8 cellular contexts compared by ENCODE assay signal in the genomic region with DNA sequence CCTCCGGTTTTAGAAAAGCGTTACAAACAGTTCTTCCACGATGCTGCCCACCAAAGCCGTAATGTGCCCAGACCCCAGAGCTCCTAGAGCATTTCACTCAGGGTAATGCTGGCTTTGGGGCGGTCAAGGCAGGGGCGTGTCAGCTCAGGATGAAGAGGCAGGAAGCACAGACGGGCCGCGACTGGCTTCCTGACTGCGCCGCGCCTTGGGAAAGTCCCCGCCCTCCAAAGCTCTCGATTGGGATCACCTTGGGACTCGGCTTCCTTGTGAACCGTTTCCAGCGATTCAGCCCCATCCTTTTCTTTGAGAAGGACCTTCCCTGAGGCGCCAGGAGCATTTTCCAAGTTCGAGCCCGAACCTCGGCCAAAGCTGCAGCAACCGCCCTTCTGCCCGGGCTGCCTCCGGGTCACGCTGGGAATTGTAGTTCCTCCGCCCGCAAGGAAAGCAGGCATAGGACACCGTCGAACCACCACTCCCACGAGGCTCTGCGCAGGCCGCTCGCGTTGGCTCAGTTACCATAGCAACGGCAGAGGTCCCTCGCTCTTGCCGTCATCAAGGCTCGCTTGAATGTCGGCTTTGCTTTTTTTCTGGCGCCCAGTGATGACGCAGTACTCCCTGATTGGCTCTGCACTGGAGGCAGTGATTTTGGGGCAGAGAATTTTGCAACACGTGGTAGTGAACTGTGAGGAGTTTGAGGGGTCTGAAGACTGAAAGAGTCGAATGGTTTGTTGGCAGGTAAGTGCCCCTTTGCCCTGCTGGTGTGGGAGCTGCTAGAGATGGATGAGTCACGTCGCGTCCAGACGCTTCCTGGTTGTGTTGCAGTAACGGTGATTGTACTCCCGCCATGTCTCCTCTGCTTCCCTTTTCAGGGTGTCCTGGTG. TPM values are rescaled to one million over a fixed set of nuclear protein-coding genes. Genes with fewer than 3 reads are reported as not detected.
DNase-seq lines count a peak whose midpoint lies in the region; ATAC-seq, FAIRE-seq and TF ChIP-seq lines count a peak whose summit lies in the region.

A gene with protein sequence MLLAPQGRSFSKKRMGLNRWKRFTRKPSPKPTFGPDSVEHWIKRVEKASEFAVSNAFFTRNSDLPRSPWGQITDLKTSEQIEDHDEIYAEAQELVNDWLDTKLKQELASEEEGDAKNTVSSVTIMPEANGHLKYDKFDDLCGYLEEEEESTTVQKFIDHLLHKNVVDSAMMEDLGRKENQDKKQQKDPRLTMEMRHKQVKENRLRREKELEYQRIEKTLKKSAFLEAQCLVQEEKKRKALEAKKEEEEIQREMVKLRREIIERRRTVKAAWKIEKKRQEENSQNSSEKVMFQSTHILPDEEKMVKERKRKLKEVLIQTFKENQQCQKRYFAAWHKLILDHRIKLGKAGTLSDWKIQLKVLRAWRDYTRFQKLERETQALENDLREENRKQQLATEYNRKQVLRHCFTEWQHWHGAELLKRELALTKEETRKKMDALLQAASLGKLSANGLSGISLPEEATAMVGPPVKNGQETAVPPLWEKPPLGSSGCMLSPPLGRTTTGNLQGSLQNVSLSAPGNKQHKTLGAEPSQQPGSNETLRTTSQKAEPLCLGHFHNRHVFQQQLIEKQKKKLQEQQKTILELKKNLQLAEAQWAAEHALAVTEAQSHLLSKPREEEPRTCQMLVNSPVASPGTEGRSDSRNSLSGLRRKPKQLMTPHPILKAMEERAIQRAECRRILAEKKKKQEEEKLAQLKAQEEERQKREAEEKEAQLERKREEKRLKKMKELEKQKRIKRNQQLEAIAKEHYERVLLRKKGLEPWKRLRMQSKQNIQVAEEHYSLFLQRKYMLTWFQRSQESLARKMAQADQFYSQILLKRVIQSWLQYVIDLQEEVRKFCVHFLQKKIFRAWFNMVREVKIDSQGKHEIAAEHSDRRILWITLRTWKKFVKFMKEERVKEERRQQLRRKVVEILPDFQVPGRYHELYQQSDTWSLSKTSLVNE (minus strand): TSS at position 397 of the 881 bp plus-strand sequence. CDS start 60 bp downstream, at position 337.
A gene (plus strand): TSS at position 608 of the 881 bp plus-strand sequence. CDS start 8,521 bp downstream, outside the sequence.

- peak within 1 kb of the TSS; percentile 97 for H3K4me3 Mint-ChIP-seq in memory B cell

- H3K23ac ChIP-seq in H1 (ENCODE audit: insufficient read length), result no peak within 1 kb of the TSS

- POLR2A ChIA-PET in H1 (lab: Charles Lee; ENCODE audit: partially characterized antibody), result interaction anchor here (0.7 to 1.0 kb wide), 5 partner anchors 8 to 90 kb away, joined by 3 to 5 read pairs (median 3); no protein-coding TSS in a partner anchor

- H3K36me3 Mint-ChIP-seq in memory B cell, result peaks cover 8% of the 10 kb centered on the region

- no peak for TF ChIP-seq RAD21 in H1 (IDR thresholded peaks at IDR 0.05 in 1 of 2, conservative IDR thresholded peaks at IDR 0.05 in 1 of 2; ENCODE audit: low read depth in 2 of 2, low read length in 2 of 2)

- H3K27ac ChIP-seq in H1 (ENCODE audit: low read depth, low read length), result peak within 1 kb of the TSS; percentile 86

- peaks cover 33% of the 10 kb centered on the region for H3K4me1 Mint-ChIP-seq in memory B cell

- H4K5ac ChIP-seq in H1 (ENCODE audit: insufficient read length, low read depth, low read length), result peak within 1 kb of the TSS; percentile 61

- no peaks in the 10 kb centered on the region for H3K27me3 ChIP-seq in H1 (replicated peaks in 1 of 4; ENCODE audit: control insufficient read depth in 3 of 4, extremely low read depth in 1 of 4, insufficient read depth in 3 of 4, low read length in 3 of 4)

- peak within 1 kb of the TSS; percentile 47 to 83 for H3K4me2 ChIP-seq in H1 (ENCODE audit: insufficient read depth in 1 of 2, low read depth in 2 of 2, low read length in 2 of 2)

- no peak for TF ChIP-seq CTCF in H1 (IDR thresholded peaks at IDR 0.05; ENCODE audit: control extremely low read depth in 1 of 3, insufficient read depth in 1 of 3, low read depth in 1 of 3, low read length in 3 of 3)

- H3K27me3 Mint-ChIP-seq in memory B cell, result no peaks in the 10 kb centered on the region

- H3K79me1 ChIP-seq in H1 (ENCODE audit: low read depth, low read length), result peaks cover 4% of the 10 kb centered on the region; the same call in 1 of the 2 replicates

- no peak within 1 kb of the TSS for H2BK15ac ChIP-seq in H1 (ENCODE audit: low read length)

- no peak for TF ChIP-seq EP300 in H1 (IDR thresholded peaks at IDR 0.05; ENCODE audit: borderline replicate concordance in 1 of 2, low read depth in 2 of 2, low read length in 2 of 2)

- H4K91ac ChIP-seq in H1 (replicated peaks; ENCODE audit: insufficient read length, low read length), result peak within 1 kb of the TSS; percentile 62

- no peak within 1 kb of the TSS for H3K4ac ChIP-seq in H1 (replicated peaks; ENCODE audit: insufficient read length, low read depth, low read length)

- H2AFZ ChIP-seq in H1 (ENCODE audit: low read length), result peak within 1 kb of the TSS; percentile 98

- H3K27ac Mint-ChIP-seq in memory B cell, result peak within 1 kb of the TSS; percentile 99

- H2BK20ac ChIP-seq in H1 (ENCODE audit: low read length), result no peak within 1 kb of the TSS

- peak; percentile 100 for DNase-seq in COR-L47 (lab: John Stamatoyannopoulos, UW)
- DNase-seq in HT1080 (ENCODE audit: low read depth), result peak; percentile 100
- DNase-seq in NOMO-1 (lab: John Stamatoyannopoulos, UW; ENCODE audit: unreplicated experiment in 2 of 2), result peak; percentile 99
- peak; percentile 84 to 98 (median 92) for DNase-seq in activated CD8-positive, alpha-beta memory T cell treated with anti-CD3 and anti-CD28 coated beads for 48 hours (ENCODE audit: low read depth in 2 of 3, low spot score in 2 of 3)
- peak; percentile 98 to 99 for DNase-seq in H1 (ENCODE audit: low read depth in 1 of 2, low spot score in 2 of 2)
- peak; percentile 94 to 97 for DNase-seq in memory B cell (ENCODE audit: low spot score in 2 of 2)
- peak; percentile 98 for DNase-seq in stimulated activated CD8-positive, alpha-beta memory T cell treated with anti-CD3 and anti-CD28 coated beads, Interleukin-12 subunit alpha, Interleukin-12 subunit beta, amount 100 ng/mL, for 1 hour (ENCODE audit: low read depth)

- 1% methylated on average over 49 of the region's 49 CpGs; no CpG with 5 or more reads in 1 of the 2 experiments for whole genome bisulfite sequencing in H1 (ENCODE audit: extremely low coverage in 1 of 2, insufficient coverage in 1 of 2, insufficient read length in 1 of 2, insufficient replicate concordance in 2 of 2, low coverage in 1 of 2, low lambda C conversion rate in 2 of 2, missing lambda C conversion rate in 1 of 2), 2 experiments

- peaks cover 0 to 4% of the 10 kb centered on the region in 2 experiments for H4K20me1 ChIP-seq in H1 (replicated peaks in 1 of 2; ENCODE audit: control insufficient read depth in 1 of 2, insufficient read depth in 2 of 2, low read length in 2 of 2)

- peak within 1 kb of the TSS; percentile 26; the same call in 1 of the 2 replicates for H3K18ac ChIP-seq in H1 (ENCODE audit: extremely low read depth, low read length)

- peaks cover 3% of the 10 kb centered on the region; the same call in 1 of the 2 replicates for H3K23me2 ChIP-seq in H1 (ENCODE audit: low read depth, low read length)

- no peaks in the 10 kb centered on the region for H3K9me3 ChIP-seq in H1 (ENCODE audit: insufficient read depth in 2 of 2, low read depth in 1 of 2, low read length in 1 of 2)

- H3K9ac ChIP-seq in H1 (replicated peaks in 1 of 4; ENCODE audit: extremely low read depth in 1 of 4, low read depth in 3 of 4, low read length in 3 of 4), result peak within 1 kb of the TSS; percentile 80 to 97 (median 89)

- peak within 1 kb of the TSS; percentile 45; the same call in 1 of the 2 replicates for H2BK12ac ChIP-seq in H1 (ENCODE audit: low read depth, low read length)

- peaks cover 0 to 5% (median 2%) of the 10 kb centered on the region in 4 experiments; a peak in 4 of 7 replicates for H3K4me1 ChIP-seq in H1 (replicated peaks in 1 of 4; ENCODE audit: control insufficient read depth in 3 of 4, insufficient read depth in 4 of 4, low read length in 3 of 4)

- no peaks in the 10 kb centered on the region for H3K9me3 Mint-ChIP-seq in memory B cell

- H3K4me3 ChIP-seq in H1 (ENCODE audit: extremely low read depth in 1 of 4, insufficient read depth in 2 of 4, low read depth in 3 of 4, low read length in 4 of 4), result peak within 1 kb of the TSS; percentile 67 to 97 (median 88)

- peak within 1 kb of the TSS; percentile 91 for H4K8ac ChIP-seq in H1 (ENCODE audit: extremely low read depth, insufficient read depth, low read length)

- FAIRE-seq in H1 (lab: Jason Lieb, UNC), result peak; percentile 100

- no peak within 1 kb of the TSS for H2AK5ac ChIP-seq in H1 (ENCODE audit: low read depth, low read length)

- H3K79me2 ChIP-seq in H1 (ENCODE audit: control insufficient read depth in 1 of 2, insufficient read depth in 2 of 2, low read length in 2 of 2), result peaks cover 8 to 49% of the 10 kb centered on the region in 2 experiments

- peak within 1 kb of the TSS; percentile 82 for H2BK5ac ChIP-seq in H1 (ENCODE audit: low read depth, low read length)

- H3K36me3 ChIP-seq in H1 (ENCODE audit: control insufficient read depth in 2 of 4, insufficient read depth in 4 of 4, low read length in 3 of 4), result no peaks in the 10 kb centered on the region; a peak in 1 of 8 replicates

- peak; percentile 47 to 89 for TF ChIP-seq POLR2A in H1 (IDR thresholded peaks at IDR 0.05; ENCODE audit: control extremely low read depth in 1 of 2, low read depth in 2 of 2, low read length in 2 of 2)

- no peak within 1 kb of the TSS for H2BK120ac ChIP-seq in H1 (replicated peaks; ENCODE audit: low read depth, low read length)

- CTCF ChIA-PET in H1 (lab: Charles Lee; ENCODE audit: partially characterized antibody), result interaction anchor here (0.6 to 1.0 kb wide), 3 partner anchors 50 to 447 kb away, joined by 3 to 4 read pairs (median 3); no protein-coding TSS in a partner anchor

- ATAC-seq in GM21367 (IDR thresholded peaks at IDR 0.05; ENCODE audit: unreplicated experiment) (peak; percentile 97), memory B cell (ENCODE audit: low read depth) (peak; percentile 92)

- H3K56ac ChIP-seq in H1 (replicated peaks; ENCODE audit: insufficient read length, low read depth, low read length), result no peak within 1 kb of the TSS

- H3K14ac ChIP-seq in H1 (ENCODE audit: insufficient read length), result no peak within 1 kb of the TSS

RNA-seq across cellular contexts. Expression of the first gene that starts in this region (rescaled TPM):
- total RNA-seq in HT1080 (2014; rRNA removed; shearing (Covaris generic)), result 0.11 and 0.47 TPM in 2 replicates
- 1.2 and 1.3 TPM in 2 replicates for polyA plus RNA-seq in HT1080 (2015; cell fraction: cytosol; rRNA removed)
- polyA plus RNA-seq in HT1080 (2015; cell fraction: nucleus; rRNA removed), result 8.1 and 10.1 TPM in 2 replicates
- total RNA-seq in H1 (2021; fragmentation: NEBNext Ultra II Directional; extraction: Animal tissue kit (Norgen Biotek cat#: 25700)), result 0.65 and 1.3 TPM in 2 replicates
- polyA plus RNA-seq in H1 (2011; rRNA removed), result 0.42 and 0.65 TPM in 2 replicates
- polyA plus RNA-seq in H1 (2011; cell fraction: cytosol; rRNA removed), result 0.88 TPM
- 1.2 TPM for polyA plus RNA-seq in H1 (2011; cell fraction: nucleus; rRNA removed)
- 0.78 to 1.5 TPM (median 1.1 TPM) in 4 replicates for polyA plus RNA-seq in H1 (2012, experiment 1 of 2)
- polyA plus RNA-seq in H1 (2012, experiment 2 of 2), result 0.12 TPM
- 0.85 TPM for polyA plus RNA-seq in H1 (2013, experiment 1 of 2)
- polyA plus RNA-seq in H1 (2013, experiment 2 of 2), result 0.63 TPM
- 0.69 and 1.0 TPM in 2 replicates for polyA minus RNA-seq in H1 (2011; rRNA and poly(A)+ RNA removed)
- not detected for polyA minus RNA-seq in H1 (2011; cell fraction: cytosol; rRNA and poly(A)+ RNA removed)
- polyA minus RNA-seq in H1 (2011; cell fraction: nucleus; rRNA and poly(A)+ RNA removed), result 3.1 TPM

RNA-seq across cellular contexts. Expression of the second gene that starts in this region (rescaled TPM):
- total RNA-seq in HT1080 (2014; rRNA removed; shearing (Covaris generic)), result 32.1 and 32.3 TPM in 2 replicates
- polyA plus RNA-seq in HT1080 (2015; cell fraction: cytosol; rRNA removed), result 21.6 and 24.1 TPM in 2 replicates
- 49.2 and 53.9 TPM in 2 replicates for polyA plus RNA-seq in HT1080 (2015; cell fraction: nucleus; rRNA removed)
- 52.5 and 54.5 TPM in 2 replicates for total RNA-seq in H1 (2021; fragmentation: NEBNext Ultra II Directional; extraction: Animal tissue kit (Norgen Biotek cat#: 25700))
- 9.7 and 13.3 TPM in 2 replicates for polyA plus RNA-seq in H1 (2011; rRNA removed)
- 17.3 TPM for polyA plus RNA-seq in H1 (2011; cell fraction: cytosol; rRNA removed)
- 13.6 TPM for polyA plus RNA-seq in H1 (2011; cell fraction: nucleus; rRNA removed)
- 19.0 to 37.5 TPM (median 21.5 TPM) in 4 replicates for polyA plus RNA-seq in H1 (2012, experiment 1 of 2)
- 3.0 TPM for polyA plus RNA-seq in H1 (2012, experiment 2 of 2)
- polyA plus RNA-seq in H1 (2013, experiment 1 of 2), result 20.9 TPM
- polyA plus RNA-seq in H1 (2013, experiment 2 of 2), result 21.5 TPM
- polyA minus RNA-seq in H1 (2011; rRNA and poly(A)+ RNA removed), result 30.4 and 40.2 TPM in 2 replicates
- 21.7 TPM for polyA minus RNA-seq in H1 (2011; cell fraction: cytosol; rRNA and poly(A)+ RNA removed)
- polyA minus RNA-seq in H1 (2011; cell fraction: nucleus; rRNA and poly(A)+ RNA removed), result 48.3 TPM

Comparison
In these comparisons a context has a peak if more than half of its experiments do, and no peak if none do; other contexts are left out.
1. Peak in every context shown above with its lines: DNase-seq, ATAC-seq, H3K4me3 ChIP-seq and H3K27ac ChIP-seq.